ENCODE assay signal across 14 cellular contexts in genomic region chr2:47631306-47631705, GRCh38.
"Had no signal": no experiment of that assay in that cellular context is flagged by ENCODE, and none has a peak within 500 bp of the region (broad histone marks: within the 10 kb centered on the region; RNA-seq: fewer than 3 reads in every experiment).

No MANE protein-coding gene starts in this region.

- H3K4me1 ChIP-seq: stomach, vagina had no signal

- H3K36me3 Mint-ChIP-seq: activated CD4-positive, alpha-beta memory T cell treated with anti-CD3 and anti-CD28 coated beads for 36 hours; natural killer cell; T-cell had no signal

- H3K9me3 Mint-ChIP-seq: activated CD4-positive, alpha-beta memory T cell treated with anti-CD3 and anti-CD28 coated beads for 36 hours; activated naive CD4-positive, alpha-beta T cell treated with anti-CD3 and anti-CD28 coated beads for 36 hours; natural killer cell; T-cell had no signal

- H3K27ac Mint-ChIP-seq: activated CD4-positive, alpha-beta memory T cell treated with anti-CD3 and anti-CD28 coated beads for 36 hours; activated naive CD4-positive, alpha-beta T cell treated with anti-CD3 and anti-CD28 coated beads for 36 hours; natural killer cell had no signal

- H3K27me3 ChIP-seq: sigmoid colon, thyroid gland, vagina had no signal

- H3K4me1 Mint-ChIP-seq: natural killer cell, T-cell had no signal

- DNase-seq: activated CD4-positive, alpha-beta memory T cell treated with anti-CD3 and anti-CD28 coated beads for 36 hours; activated CD4-positive, alpha-beta T cell treated with anti-CD3 and anti-CD28 coated beads for 1 hour; activated naive CD4-positive, alpha-beta T cell treated with anti-CD3 and anti-CD28 coated beads for 36 hours; central memory CD4-positive, alpha-beta T cell; cortex of kidney; effector CD8-positive, alpha-beta T cell; natural killer cell; sigmoid colon; stimulated activated CD4-positive, alpha-beta T cell treated with anti-CD3 and anti-CD28 coated beads, Interleukin-4, amount 100 ng/mL, for 4 hours; T-cell had no signal

- H3K4me3 Mint-ChIP-seq: activated CD4-positive, alpha-beta memory T cell treated with anti-CD3 and anti-CD28 coated beads for 36 hours; activated naive CD4-positive, alpha-beta T cell treated with anti-CD3 and anti-CD28 coated beads for 36 hours; natural killer cell; T-cell had no signal

- H3K4me3 ChIP-seq: lung, sigmoid colon, stomach, thyroid gland, vagina had no signal

- H3K9me3 ChIP-seq: sigmoid colon, stomach, thyroid gland, vagina had no signal

- H3K36me3 ChIP-seq: sigmoid colon, stomach, thyroid gland, vagina had no signal

- H3K27ac ChIP-seq: sigmoid colon, stomach, vagina had no signal
